35 cellular contexts compared by ENCODE assay signal in genomic region chr17:14269473-14269872, GRCh38. TPM values are rescaled to one million over a fixed set of nuclear protein-coding genes. Genes with fewer than 3 reads are reported as not detected.
"Had no signal": no experiment of that assay in that cellular context is flagged by ENCODE, and none has a peak within 500 bp of the region (broad histone marks: within the 10 kb centered on the region; RNA-seq: fewer than 3 reads in every experiment).

No MANE protein-coding gene starts in this region.

- H3K9me3 Mint-ChIP-seq: activated naive CD4-positive, alpha-beta T cell treated with anti-CD3 and anti-CD28 coated beads, Interleukin-2, amount 10 ng/mL, durations not matched to agents 7 days and 5 days; dendritic cell treated with granulocyte-macrophage colony-stimulating factor and Interleukin-4, amounts not matched to agents 40 ng/mL and 50 ng/mL, for 4 days; endodermal cell had no signal

- H3K27me3 ChIP-seq: ascending aorta, breast epithelium, cardiac muscle cell, gastrocnemius medialis had no signal

- H3K27ac ChIP-seq: ascending aorta, breast epithelium, cardiac muscle cell, coronary artery, dorsolateral prefrontal cortex, foreskin keratinocyte, gastrocnemius medialis, heart right ventricle had no signal

- H3K4me1 ChIP-seq: ascending aorta, breast epithelium, foreskin keratinocyte, gastrocnemius medialis, heart right ventricle had no signal

- H3K9me3 ChIP-seq: gastrocnemius medialis had no signal

- H3K36me3 Mint-ChIP-seq: activated naive CD4-positive, alpha-beta T cell treated with anti-CD3 and anti-CD28 coated beads, Interleukin-2, amount 10 ng/mL, durations not matched to agents 7 days and 5 days; activated naive CD4-positive, alpha-beta T cell treated with anti-CD3 and anti-CD28 coated beads, Interleukin-2, amount 50 U/mL, for 72 hours; activated naive CD8-positive, alpha-beta T cell treated with anti-CD3 and anti-CD28 coated beads, Interleukin-2, amount 10 ng/mL, durations not matched to agents 7 days and 5 days; brain had no signal

- H3K36me3 ChIP-seq: ascending aorta, breast epithelium, cardiac muscle cell, gastrocnemius medialis, heart right ventricle had no signal

- H3K27me3 Mint-ChIP-seq: activated naive CD8-positive, alpha-beta T cell treated with anti-CD3 and anti-CD28 coated beads, Interleukin-2, amount 10 ng/mL, durations not matched to agents 7 days and 5 days; activated T-cell treated with anti-CD3 and anti-CD28 coated beads, Interleukin-2, amount 50 U/mL, for 24 hours; brain had no signal

- DNase-seq: activated CD4-positive, alpha-beta memory T cell treated with anti-CD3 and anti-CD28 coated beads, Interleukin-2, amount 10 ng/mL, durations not matched to agents 7 days and 5 days; activated CD4-positive, alpha-beta T cell treated with anti-CD3 and anti-CD28 coated beads for 4 hours; activated CD4-positive, alpha-beta T cell treated with anti-CD3 and anti-CD28 coated beads, Interleukin-2, amount 10 ng/mL, durations not matched to agents 7 days and 5 days; activated CD4-positive, alpha-beta T cell treated with anti-CD3 and anti-CD28 coated beads, Interleukin-2, amount 50 U/mL, for 4 hours; activated CD4-positive, CD25-positive, alpha-beta regulatory T cell; activated CD4-positive, CD25-positive, alpha-beta regulatory T cell treated with anti-CD3 and anti-CD28 coated beads, Interleukin-2, amount 50 U/mL, for 72 hours; activated CD8-positive, alpha-beta memory T cell treated with anti-CD3 and anti-CD28 coated beads, Interleukin-2, amount 50 U/mL, for 48 hours; activated gamma-delta T cell; activated naive CD4-positive, alpha-beta T cell; activated naive CD4-positive, alpha-beta T cell treated with anti-CD3 and anti-CD28 coated beads, Interleukin-2, amount 10 ng/mL, durations not matched to agents 7 days and 5 days; activated naive CD8-positive, alpha-beta T cell treated with anti-CD3 and anti-CD28 coated beads, Interleukin-2, amount 10 ng/mL, durations not matched to agents 7 days and 5 days; activated T-cell treated with anti-CD3 and anti-CD28 coated beads for 4 hours; activated T-cell treated with anti-CD3 and anti-CD28 coated beads, Interleukin-2, amount 50 U/mL, for 24 hours; activated T-cell treated with anti-CD3 and anti-CD28 coated beads, Interleukin-2, amount 50 U/mL, for 72 hours; central memory CD4-positive, alpha-beta T cell; cerebellar nuclear complex; dorsolateral prefrontal cortex; effector memory CD4-positive, alpha-beta T cell; foreskin keratinocyte; gastrocnemius medialis; heart right ventricle; T-helper 1 cell; T-helper 17 cell; T1000 had no signal

- H3K4me3 Mint-ChIP-seq: activated CD4-positive, alpha-beta memory T cell treated with anti-CD3 and anti-CD28 coated beads, Interleukin-2, amount 10 ng/mL, durations not matched to agents 7 days and 5 days; activated CD4-positive, alpha-beta T cell treated with anti-CD3 and anti-CD28 coated beads, Interleukin-2, amount 10 ng/mL, durations not matched to agents 7 days and 5 days; activated naive CD4-positive, alpha-beta T cell treated with anti-CD3 and anti-CD28 coated beads, Interleukin-2, amount 10 ng/mL, durations not matched to agents 7 days and 5 days; activated naive CD8-positive, alpha-beta T cell treated with anti-CD3 and anti-CD28 coated beads, Interleukin-2, amount 10 ng/mL, durations not matched to agents 7 days and 5 days; activated T-cell treated with anti-CD3 and anti-CD28 coated beads, Interleukin-2, amount 50 U/mL, for 24 hours; activated T-cell treated with anti-CD3 and anti-CD28 coated beads, Interleukin-2, amount 50 U/mL, for 72 hours; brain; dendritic cell treated with granulocyte-macrophage colony-stimulating factor and Interleukin-4, amounts not matched to agents 40 ng/mL and 50 ng/mL, for 4 days; endodermal cell; T-helper 17 cell; T-helper 2 cell treated with Interferon-gamma antibody and Interleukin-4, amounts not matched to agents 5 μg/mL and 100 μg/mL, for 36 hours had no signal

- H3K4me1 Mint-ChIP-seq: activated CD4-positive, alpha-beta memory T cell treated with anti-CD3 and anti-CD28 coated beads, Interleukin-2, amount 10 ng/mL, durations not matched to agents 7 days and 5 days; activated CD4-positive, alpha-beta T cell treated with anti-CD3 and anti-CD28 coated beads, Interleukin-2, amount 10 ng/mL, durations not matched to agents 7 days and 5 days; activated naive CD4-positive, alpha-beta T cell treated with anti-CD3 and anti-CD28 coated beads, Interleukin-2, amount 10 ng/mL, durations not matched to agents 7 days and 5 days; activated naive CD8-positive, alpha-beta T cell treated with anti-CD3 and anti-CD28 coated beads, Interleukin-2, amount 10 ng/mL, durations not matched to agents 7 days and 5 days had no signal

- ATAC-seq: activated naive CD4-positive, alpha-beta T cell treated with anti-CD3 and anti-CD28 coated beads, Interleukin-2, amount 50 U/mL, for 72 hours; activated T-cell treated with anti-CD3 and anti-CD28 coated beads, Interleukin-2, amount 50 U/mL, for 72 hours; esophagus mucosa; foreskin keratinocyte; gastrocnemius medialis; heart right ventricle; T-helper 17 cell had no signal

- H3K4me3 ChIP-seq: ascending aorta, breast epithelium, cardiac muscle cell, coronary artery, dorsolateral prefrontal cortex, gastrocnemius medialis, heart right ventricle had no signal

- H3K27ac Mint-ChIP-seq: activated CD4-positive, alpha-beta memory T cell treated with anti-CD3 and anti-CD28 coated beads, Interleukin-2, amount 10 ng/mL, durations not matched to agents 7 days and 5 days; activated CD4-positive, alpha-beta T cell treated with anti-CD3 and anti-CD28 coated beads, Interleukin-2, amount 10 ng/mL, durations not matched to agents 7 days and 5 days; activated naive CD4-positive, alpha-beta T cell treated with anti-CD3 and anti-CD28 coated beads, Interleukin-2, amount 10 ng/mL, durations not matched to agents 7 days and 5 days; activated naive CD4-positive, alpha-beta T cell treated with anti-CD3 and anti-CD28 coated beads, Interleukin-2, amount 50 U/mL, for 72 hours; activated naive CD8-positive, alpha-beta T cell treated with anti-CD3 and anti-CD28 coated beads, Interleukin-2, amount 10 ng/mL, durations not matched to agents 7 days and 5 days; activated T-cell treated with anti-CD3 and anti-CD28 coated beads, Interleukin-2, amount 50 U/mL, for 24 hours; activated T-cell treated with anti-CD3 and anti-CD28 coated beads, Interleukin-2, amount 50 U/mL, for 72 hours; brain; dendritic cell treated with granulocyte-macrophage colony-stimulating factor and Interleukin-4, amounts not matched to agents 40 ng/mL and 50 ng/mL, for 4 days; endodermal cell; T-helper 17 cell; T-helper 2 cell treated with Interferon-gamma antibody and Interleukin-4, amounts not matched to agents 5 μg/mL and 100 μg/mL, for 36 hours had no signal

RNA-seq across cellular contexts. Expression of gene CDRT15, which starts 32.8 kb away (rescaled TPM):
- total RNA-seq: activated CD4-positive, alpha-beta memory T cell treated with anti-CD3 and anti-CD28 coated beads, Interleukin-2, amount 10 ng/mL, durations not matched to agents 7 days and 5 days; activated CD4-positive, alpha-beta T cell treated with anti-CD3 and anti-CD28 coated beads, Interleukin-2, amount 10 ng/mL, durations not matched to agents 7 days and 5 days; activated naive CD4-positive, alpha-beta T cell treated with anti-CD3 and anti-CD28 coated beads, Interleukin-2, amount 50 U/mL, for 72 hours; activated naive CD8-positive, alpha-beta T cell treated with anti-CD3 and anti-CD28 coated beads, Interleukin-2, amount 10 ng/mL, durations not matched to agents 7 days and 5 days; activated T-cell treated with anti-CD3 and anti-CD28 coated beads, Interleukin-2, amount 50 U/mL, for 72 hours; ascending aorta; breast epithelium; cardiac muscle cell; dorsolateral prefrontal cortex; endodermal cell; epithelial cell of proximal tubule; esophagus mucosa; foreskin keratinocyte; gastrocnemius medialis; heart right ventricle; T-helper 17 cell had no signal
- polyA plus RNA-seq: foreskin keratinocyte, heart right ventricle had no signal
